11 cellular contexts compared by ENCODE assay signal in the genomic region with DNA sequence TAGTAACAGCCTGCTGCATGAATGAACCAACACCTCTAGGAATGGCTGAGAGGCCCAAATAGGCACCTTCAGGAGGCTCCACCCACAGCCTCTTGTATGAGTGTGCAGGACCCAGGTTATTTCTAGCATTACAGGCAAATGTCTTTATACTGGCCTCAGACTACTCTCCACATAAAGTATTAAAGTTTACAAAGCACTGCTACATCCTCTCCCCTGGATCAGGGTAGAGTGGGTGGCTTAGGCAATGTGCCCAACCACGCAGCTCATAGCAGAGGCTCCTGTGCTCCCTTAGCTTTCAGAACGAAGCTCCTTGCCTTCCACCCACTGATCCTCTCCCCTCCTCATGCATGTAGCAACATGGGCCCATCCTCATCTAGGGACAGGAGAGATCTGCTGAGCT. TPM values are rescaled to one million over a fixed set of nuclear protein-coding genes. Genes with fewer than 3 reads are reported as not detected.
DNase-seq lines count a peak whose midpoint lies in the region; ATAC-seq and TF ChIP-seq lines count a peak whose summit lies in the region.
"Had no signal": no experiment of that assay in that cellular context is flagged by ENCODE, and none has a peak within 500 bp of the region (broad histone marks: within the 10 kb centered on the region; RNA-seq: fewer than 3 reads in every experiment).

No MANE protein-coding gene starts in this region.

- H2AFZ ChIP-seq in GM23248: no peak overlapping the region
- no peak overlapping the region for H2AFZ ChIP-seq in PC-9

- H4K20me1 ChIP-seq in GM23248 (ENCODE audit: insufficient read depth) (no peaks in the 10 kb centered on the region), PC-9 (ENCODE audit: insufficient read depth) (no peaks in the 10 kb centered on the region)

- CTCF ChIA-PET in CD4-positive, alpha-beta T cell (lab: Charles Lee): interaction anchor here (0.7 kb wide), 1 partner anchor 34 kb away, joined by 3 read pairs; no protein-coding TSS in a partner anchor
- CTCF ChIA-PET in PC-9 (lab: Charles Lee): no interaction called here

- H3K4me1 ChIP-seq in GM23248 (ENCODE audit: insufficient read depth) (peaks cover 66% of the 10 kb centered on the region), PC-9 (replicated peaks; ENCODE audit: insufficient read depth) (peaks cover 50% of the 10 kb centered on the region)

- in situ Hi-C loops in GM23248 (cut with MboI): no loop called here

- H3K4me2 ChIP-seq in GM23248 (ENCODE audit: unreplicated experiment) (no peak overlapping the region), PC-9 (no peak overlapping the region)

- no peaks in the 10 kb centered on the region for H3K9me3 Mint-ChIP-seq in CD4-positive, alpha-beta T cell
- no peaks in the 10 kb centered on the region for H3K9me3 Mint-ChIP-seq in central memory CD8-positive, alpha-beta T cell
- no peaks in the 10 kb centered on the region for H3K9me3 Mint-ChIP-seq in naive thymus-derived CD8-positive, alpha-beta T cell
- H3K9me3 Mint-ChIP-seq in activated T-helper 2 cell treated with anti-CD3 and anti-CD28 coated beads, Interferon-gamma antibody, Interleukin-2, Interleukin-4, amounts not matched to agents 10 μg/mL and 5 μg/mL and 100 μg/mL, durations not matched to agents 14 hours and 24 hours and 36 hours: no peaks in the 10 kb centered on the region

- no TSS peak for BruUV-seq in PC-9 (replicated peaks; lab: Mats Ljungman, UMichigan)

- peaks cover 70% of the 10 kb centered on the region for H3K36me3 Mint-ChIP-seq in CD4-positive, alpha-beta T cell (ENCODE audit: low read depth)
- peaks cover 47% of the 10 kb centered on the region for H3K36me3 Mint-ChIP-seq in central memory CD8-positive, alpha-beta T cell (ENCODE audit: insufficient read depth)
- H3K36me3 Mint-ChIP-seq in naive thymus-derived CD8-positive, alpha-beta T cell: peaks cover 0 to 24% (median 3%) of the 10 kb centered on the region in 3 donors
- peaks cover 57% of the 10 kb centered on the region for H3K36me3 Mint-ChIP-seq in activated T-helper 2 cell treated with anti-CD3 and anti-CD28 coated beads, Interferon-gamma antibody, Interleukin-2, Interleukin-4, amounts not matched to agents 10 μg/mL and 5 μg/mL and 100 μg/mL, durations not matched to agents 14 hours and 24 hours and 36 hours (ENCODE audit: low read depth)

- no peak for ATAC-seq in CD4-positive, alpha-beta T cell (ENCODE audit: poor library complexity)
- ATAC-seq in central memory CD8-positive, alpha-beta T cell (replicated peaks; ENCODE audit: extremely low read depth, poor library complexity, severe bottlenecking): no peak
- ATAC-seq in naive thymus-derived CD8-positive, alpha-beta T cell: no peak
- ATAC-seq in HG03378 (IDR thresholded peaks at IDR 0.05; ENCODE audit: unreplicated experiment): no peak

- 39 to 69% methylated on average over 2 of the region's 2 CpGs for WGBS in GM23248 (ENCODE audit: low coverage in 1 of 2, low lambda C conversion rate in 2 of 2, missing lambda C conversion rate in 2 of 2), 2 experiments

- H3K4me1 Mint-ChIP-seq in CD4-positive, alpha-beta T cell (ENCODE audit: low read depth): peaks cover 59% of the 10 kb centered on the region
- peaks cover 52% of the 10 kb centered on the region for H3K4me1 Mint-ChIP-seq in central memory CD8-positive, alpha-beta T cell
- peaks cover 21 to 58% (median 47%) of the 10 kb centered on the region in 4 donors for H3K4me1 Mint-ChIP-seq in naive thymus-derived CD8-positive, alpha-beta T cell
- H3K4me1 Mint-ChIP-seq in activated T-helper 2 cell treated with anti-CD3 and anti-CD28 coated beads, Interferon-gamma antibody, Interleukin-2, Interleukin-4, amounts not matched to agents 10 μg/mL and 5 μg/mL and 100 μg/mL, durations not matched to agents 14 hours and 24 hours and 36 hours (ENCODE audit: low read depth): peaks cover 29% of the 10 kb centered on the region

- peak overlapping the region; percentile 90 for H3K27ac ChIP-seq in CD4-positive, alpha-beta T cell (ENCODE audit: low read depth, low read length)
- H3K27ac ChIP-seq in GM23248 (peak overlapping the region; percentile 100), PC-9 (no peak overlapping the region)

- no peak overlapping the region for H3K4me3 Mint-ChIP-seq in CD4-positive, alpha-beta T cell
- H3K4me3 Mint-ChIP-seq in central memory CD8-positive, alpha-beta T cell: peak overlapping the region; percentile 69
- peak overlapping the region in 1 of 10 donors; percentile 54 for H3K4me3 Mint-ChIP-seq in naive thymus-derived CD8-positive, alpha-beta T cell
- H3K4me3 Mint-ChIP-seq in activated T-helper 2 cell treated with anti-CD3 and anti-CD28 coated beads, Interferon-gamma antibody, Interleukin-2, Interleukin-4, amounts not matched to agents 10 μg/mL and 5 μg/mL and 100 μg/mL, durations not matched to agents 14 hours and 24 hours and 36 hours (ENCODE audit: low read depth): no peak overlapping the region

- H3K9ac ChIP-seq in GM23248: no peak overlapping the region

- H3K79me2 ChIP-seq in GM23248 (ENCODE audit: insufficient read depth) (no peaks in the 10 kb centered on the region), PC-9 (ENCODE audit: low read depth) (no peaks in the 10 kb centered on the region)

- POLR2A ChIA-PET in CD4-positive, alpha-beta T cell (lab: Charles Lee): interaction anchor here (1.4 to 8.7 kb wide), 4 partner anchors 13 to 510 kb away, joined by 4 to 106 read pairs (median 46); a partner anchor contains a TSS
- POLR2A ChIA-PET in naive thymus-derived CD8-positive, alpha-beta T cell (lab: Charles Lee): interaction anchor here (5.0 to 6.0 kb wide), 2 partner anchors 17 to 37 kb away, joined by 54 to 63 read pairs; a partner anchor contains a TSS
- POLR2A ChIA-PET in PC-9 (lab: Charles Lee; ENCODE audit: unreplicated experiment): no interaction called here

- H3K4me3 ChIP-seq in GM23248 (no peak overlapping the region), PC-9 (no peak overlapping the region)

- H3K9me2 ChIP-seq in GM23248 (ENCODE audit: insufficient read depth) (no peaks in the 10 kb centered on the region), PC-9 (ENCODE audit: insufficient read depth) (no peaks in the 10 kb centered on the region)

- no peak for DNase-seq in CD4-positive, alpha-beta T cell
- DNase-seq in GM23248 (peak; percentile 47), PC-9 (no peak)
- no peak for DNase-seq in central memory CD8-positive, alpha-beta T cell (ENCODE audit: low spot score in 2 of 2)
- no peak for DNase-seq in naive thymus-derived CD8-positive, alpha-beta T cell
- DNase-seq in activated T-helper 2 cell treated with anti-CD3 and anti-CD28 coated beads, Interferon-gamma antibody, Interleukin-2, Interleukin-4, amounts not matched to agents 10 μg/mL and 5 μg/mL and 100 μg/mL, durations not matched to agents 14 hours and 24 hours and 36 hours (ENCODE audit: low spot score): no peak
- DNase-seq: activated CD4-positive, alpha-beta T cell treated with anti-CD3 and anti-CD28 coated beads, Interleukin-2, amount 50 U/mL, for 4 hours; DMS 273 treated with DMSO at 0.1 percent for 48 hours; hippocampal formation; NCI-H1436 had no signal

- peak overlapping the region; percentile 96 for H3K27ac Mint-ChIP-seq in CD4-positive, alpha-beta T cell
- H3K27ac Mint-ChIP-seq in central memory CD8-positive, alpha-beta T cell (ENCODE audit: low read depth): peak overlapping the region; percentile 99
- peak overlapping the region; percentile 97 to 100 (median 99) for H3K27ac Mint-ChIP-seq in naive thymus-derived CD8-positive, alpha-beta T cell
- H3K27ac Mint-ChIP-seq in activated T-helper 2 cell treated with anti-CD3 and anti-CD28 coated beads, Interferon-gamma antibody, Interleukin-2, Interleukin-4, amounts not matched to agents 10 μg/mL and 5 μg/mL and 100 μg/mL, durations not matched to agents 14 hours and 24 hours and 36 hours: no peak overlapping the region

- H3K27me3 Mint-ChIP-seq in CD4-positive, alpha-beta T cell: no peaks in the 10 kb centered on the region
- H3K27me3 Mint-ChIP-seq in central memory CD8-positive, alpha-beta T cell: no peaks in the 10 kb centered on the region
- no peaks in the 10 kb centered on the region for H3K27me3 Mint-ChIP-seq in naive thymus-derived CD8-positive, alpha-beta T cell
- no peaks in the 10 kb centered on the region for H3K27me3 Mint-ChIP-seq in activated T-helper 2 cell treated with anti-CD3 and anti-CD28 coated beads, Interferon-gamma antibody, Interleukin-2, Interleukin-4, amounts not matched to agents 10 μg/mL and 5 μg/mL and 100 μg/mL, durations not matched to agents 14 hours and 24 hours and 36 hours (ENCODE audit: low read depth)

- H3F3A ChIP-seq in GM23248 (ENCODE audit: insufficient read depth) (peaks cover 66% of the 10 kb centered on the region), PC-9 (ENCODE audit: insufficient read depth, low read depth) (peaks cover 44% of the 10 kb centered on the region)

- intact Hi-C loops in CD4-positive, alpha-beta T cell (cut with DNase I, micrococcal nuclease): loop anchor here in 1 of 2 experiments (1.0 to 10.0 kb wide), 2 partner anchors 13 to 954 kb away; a partner anchor contains a TSS
- intact Hi-C loops in activated T-helper 2 cell treated with anti-CD3 and anti-CD28 coated beads, Interferon-gamma antibody, Interleukin-2, Interleukin-4, amounts not matched to agents 10 μg/mL and 5 μg/mL and 100 μg/mL, durations not matched to agents 14 hours and 24 hours and 36 hours (cut with micrococcal nuclease): no loop called here
- intact Hi-C loops in PC-9 (cut with micrococcal nuclease; ENCODE audit: unreplicated experiment): no loop called here

- TF ChIP-seq CTCF in CD4-positive, alpha-beta T cell (IDR thresholded peaks at IDR 0.05): no peak
- TF ChIP-seq CTCF in PC-9 (conservative IDR thresholded peaks at IDR 0.05): no peak

- no peaks in the 10 kb centered on the region for H3K9me3 ChIP-seq in CD4-positive, alpha-beta T cell (ENCODE audit: control insufficient read depth, low read length)
- H3K9me3 ChIP-seq in GM23248 (ENCODE audit: low read depth): no peaks in the 10 kb centered on the region
- H3K9me3 ChIP-seq in PC-9 (ENCODE audit: insufficient read depth, low read depth): no peaks in the 10 kb centered on the region

- H3K36me3 ChIP-seq in GM23248 (ENCODE audit: low read depth): peaks cover 15% of the 10 kb centered on the region; the same call in 1 of the 2 replicates
- peaks cover 16% of the 10 kb centered on the region for H3K36me3 ChIP-seq in PC-9 (ENCODE audit: low read depth)

- H3K27me3 ChIP-seq in CD4-positive, alpha-beta T cell (ENCODE audit: control insufficient read depth, insufficient read depth, low read length): no peaks in the 10 kb centered on the region
- H3K27me3 ChIP-seq in GM23248 (replicated peaks; ENCODE audit: insufficient read depth) (no peaks in the 10 kb centered on the region), PC-9 (ENCODE audit: insufficient read depth, low read depth) (no peaks in the 10 kb centered on the region)

RNA-seq across cellular contexts. Expression of a gene that starts 16.3 kb away (rescaled TPM):
- total RNA-seq in CD4-positive, alpha-beta T cell: 10 to 100 TPM; 24.8 to 27.6 TPM
- 166 and 203 TPM in 2 replicates for total RNA-seq in GM23248 (2014; rRNA removed; shearing (Covaris generic))
- polyA plus RNA-seq in GM23248 (2016; fragmentation: Nextera tagmentation; extraction: Ambion mirVana): 143 and 145 TPM in 2 replicates
- total RNA-seq in naive thymus-derived CD8-positive, alpha-beta T cell: 10 to 100 TPM; 50.8 to 52.4 TPM
- polyA plus RNA-seq in naive thymus-derived CD8-positive, alpha-beta T cell: 10 to 100 TPM; 45.6 to 65.0 (median 56.0) TPM
- 36.7 and 39.2 TPM in 2 replicates for total RNA-seq in activated T-helper 2 cell treated with anti-CD3 and anti-CD28 coated beads, Interferon-gamma antibody, Interleukin-2, Interleukin-4, amounts not matched to agents 10 μg/mL and 5 μg/mL and 100 μg/mL, durations not matched to agents 14 hours and 24 hours and 36 hours
- 62.3 and 64.7 TPM in 2 replicates for total RNA-seq in PC-9 (2021)

RNA-seq across cellular contexts. Expression of a gene that starts 16.5 kb away (rescaled TPM):
- 1 to 10 TPM in 1 of 2 experiments, under 1 TPM in 1; 0.50 to 1.1 TPM for total RNA-seq in CD4-positive, alpha-beta T cell
- total RNA-seq in GM23248 (2014; rRNA removed; shearing (Covaris generic)): 12.3 and 17.2 TPM in 2 replicates
- 15.1 and 15.4 TPM in 2 replicates for polyA plus RNA-seq in GM23248 (2016; fragmentation: Nextera tagmentation; extraction: Ambion mirVana)
- 1 to 10 TPM; 9.1 to 9.6 TPM for total RNA-seq in naive thymus-derived CD8-positive, alpha-beta T cell
- 10 to 100 TPM in 2 of 3 donors, 1 to 10 TPM in 1; 6.8 to 15.8 (median 11.5) TPM for polyA plus RNA-seq in naive thymus-derived CD8-positive, alpha-beta T cell
- 24.8 and 25.0 TPM in 2 replicates for total RNA-seq in activated T-helper 2 cell treated with anti-CD3 and anti-CD28 coated beads, Interferon-gamma antibody, Interleukin-2, Interleukin-4, amounts not matched to agents 10 μg/mL and 5 μg/mL and 100 μg/mL, durations not matched to agents 14 hours and 24 hours and 36 hours
- total RNA-seq in PC-9 (2021): 14.4 and 17.6 TPM in 2 replicates

RNA-seq across cellular contexts. Expression of a gene that starts 37.3 kb away (rescaled TPM):
- 10 to 100 TPM; 59.2 to 65.1 TPM for total RNA-seq in CD4-positive, alpha-beta T cell
- 62.1 and 76.4 TPM in 2 replicates for total RNA-seq in GM23248 (2014; rRNA removed; shearing (Covaris generic))
- 42.4 and 44.1 TPM in 2 replicates for polyA plus RNA-seq in GM23248 (2016; fragmentation: Nextera tagmentation; extraction: Ambion mirVana)
- total RNA-seq in naive thymus-derived CD8-positive, alpha-beta T cell: 10 to 100 TPM; 90.9 to 95.2 TPM
- 10 to 100 TPM; 28.5 to 49.6 (median 49.4) TPM for polyA plus RNA-seq in naive thymus-derived CD8-positive, alpha-beta T cell
- 31.4 and 33.2 TPM in 2 replicates for total RNA-seq in activated T-helper 2 cell treated with anti-CD3 and anti-CD28 coated beads, Interferon-gamma antibody, Interleukin-2, Interleukin-4, amounts not matched to agents 10 μg/mL and 5 μg/mL and 100 μg/mL, durations not matched to agents 14 hours and 24 hours and 36 hours
- 27.1 and 28.8 TPM in 2 replicates for total RNA-seq in PC-9 (2021)

RNA-seq across cellular contexts. Expression of a gene that starts 37.5 kb away (rescaled TPM):
- total RNA-seq in CD4-positive, alpha-beta T cell: 1 to 10 TPM; 6.5 to 6.9 TPM
- 9.4 and 10.4 TPM in 2 replicates for total RNA-seq in GM23248 (2014; rRNA removed; shearing (Covaris generic))
- polyA plus RNA-seq in GM23248 (2016; fragmentation: Nextera tagmentation; extraction: Ambion mirVana): 32.3 and 32.4 TPM in 2 replicates
- total RNA-seq in naive thymus-derived CD8-positive, alpha-beta T cell: 10 to 100 TPM; 10.4 to 11.6 TPM
- 10 to 100 TPM; 20.8 to 26.5 (median 24.8) TPM for polyA plus RNA-seq in naive thymus-derived CD8-positive, alpha-beta T cell
- total RNA-seq in activated T-helper 2 cell treated with anti-CD3 and anti-CD28 coated beads, Interferon-gamma antibody, Interleukin-2, Interleukin-4, amounts not matched to agents 10 μg/mL and 5 μg/mL and 100 μg/mL, durations not matched to agents 14 hours and 24 hours and 36 hours: 15.1 and 18.3 TPM in 2 replicates
- total RNA-seq in PC-9 (2021): 8.7 and 18.3 TPM in 2 replicates
